ENCODE assay signal across 9 cellular contexts in the genomic region with DNA sequence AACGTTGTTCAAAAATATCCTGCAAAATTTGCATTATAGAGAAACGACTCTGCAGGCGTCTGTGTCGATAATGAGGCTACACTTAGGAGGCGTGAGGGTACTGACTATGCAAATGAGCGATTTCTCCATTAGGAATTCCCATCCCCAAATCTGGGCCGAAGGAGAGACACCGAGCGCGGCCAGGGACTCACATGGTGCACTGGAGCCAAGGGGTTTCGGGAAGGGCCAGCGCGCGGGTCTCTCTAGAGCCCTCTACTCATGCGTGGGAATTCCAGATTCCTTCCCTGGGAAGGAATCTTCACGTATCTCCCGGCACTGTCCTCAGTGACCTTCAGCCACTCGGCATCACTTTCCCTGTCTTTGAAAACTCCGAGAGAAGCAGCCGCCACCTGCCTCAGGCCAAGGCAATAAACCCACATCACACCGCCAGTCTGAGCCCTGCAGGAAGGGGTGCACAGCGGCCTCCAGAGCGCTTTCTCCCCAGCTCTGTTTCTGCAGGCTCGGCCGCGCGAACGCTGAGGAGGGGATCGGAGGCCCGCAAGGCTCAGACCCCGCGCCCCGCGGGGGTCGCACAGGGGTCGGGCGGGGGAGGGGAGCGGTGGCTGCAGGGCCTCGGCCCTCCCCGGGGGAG. TPM values are rescaled to one million over a fixed set of nuclear protein-coding genes. Genes with fewer than 3 reads are reported as not detected.
DNase-seq lines count a peak whose midpoint lies in the region; ATAC-seq, FAIRE-seq and TF ChIP-seq lines count a peak whose summit lies in the region.
"Had no signal": no experiment of that assay in that cellular context is flagged by ENCODE, and none has a peak within 500 bp of the region (broad histone marks: within the 10 kb centered on the region; RNA-seq: fewer than 3 reads in every experiment).

No MANE protein-coding gene starts in this region.

- in situ Hi-C loops in GM12878 (cut with MboI), result no loop called here

- BruUV-seq in GM12878 (replicated peaks; lab: Mats Ljungman, UMichigan), result no TSS peak

- RAD21 ChIA-PET in GM12878 (lab: Charles Lee; ENCODE audit: unreplicated experiment), result interaction anchor here (1.1 to 4.1 kb wide), 6 partner anchors 45 to 228 kb away, joined by 3 to 19 read pairs (median 4); no protein-coding TSS in a partner anchor

- TF ChIP-seq POLR2A in GM12878 (IDR thresholded peaks at IDR 0.05; ENCODE audit: low read depth, low read length), result no peak

- peak overlapping the region; percentile 79 for H3K4me3 ChIP-seq in GM12878

- H3K4me1 ChIP-seq in GM12878 (ENCODE audit: control insufficient read depth, insufficient read depth, low read length), result no peaks in the 10 kb centered on the region

- no peaks in the 10 kb centered on the region for H3K27me3 ChIP-seq in GM12878 (replicated peaks in 1 of 2; ENCODE audit: control insufficient read depth in 2 of 2, insufficient read depth in 2 of 2, low read length in 1 of 2)

- ATAC-seq in GM21786 (IDR thresholded peaks at IDR 0.05; ENCODE audit: unreplicated experiment), result peak; percentile 48
- ATAC-seq in GM12878, result peak; percentile 74

- no peaks in the 10 kb centered on the region for H4K20me1 ChIP-seq in GM12878 (ENCODE audit: control insufficient read depth, insufficient read depth)

- H3K9me3 ChIP-seq in GM12878 (replicated peaks; ENCODE audit: control insufficient read depth, insufficient read depth, low read length), result no peaks in the 10 kb centered on the region

- peak overlapping the region; percentile 27; the same call in 1 of the 2 replicates for H3K9ac ChIP-seq in GM12878 (ENCODE audit: control insufficient read depth, insufficient read depth, low read length)

- POLR2A ChIA-PET in RWPE1 (lab: Yijun Ruan, JAX; ENCODE audit: low non-redundant PET), result interaction anchor here (0.5 kb wide), 1 partner anchor 94 kb away, joined by 6 read pairs; no protein-coding TSS in a partner anchor
- POLR2A ChIA-PET in GM12878 (lab: Charles Lee), result interaction anchor here (0.8 to 1.8 kb wide), 6 partner anchors 11 to 227 kb away, joined by 3 to 6 read pairs (median 3); no protein-coding TSS in a partner anchor

- H3K4me2 ChIP-seq in GM12878 (ENCODE audit: control insufficient read depth, insufficient read depth), result peak overlapping the region; percentile 65

- DNase-seq in GF-D8 (lab: John Stamatoyannopoulos, UW) (peak; percentile 59), RWPE1 (ENCODE audit: low spot score) (peak; percentile 57), GM12878 (ENCODE audit: low read depth, low spot score) (no peak), iPS-NIHi11 (ENCODE audit: low spot score) (peak; percentile 86), T-helper 9 cell (no peak)
- DNase-seq in stimulated activated CD4-positive, alpha-beta T cell treated with anti-CD3 and anti-CD28 coated beads, Interleukin-4, amount 100 ng/mL, for 1 hour, result peak; percentile 67

- TF ChIP-seq CTCF in RWPE1 (conservative IDR thresholded peaks at IDR 0.05; ENCODE audit: low read depth) (no peak), GM12878 (IDR thresholded peaks at IDR 0.05 in 2 of 3, conservative IDR thresholded peaks at IDR 0.05 in 1 of 3; ENCODE audit: control insufficient read depth in 2 of 3, extremely low read depth in 1 of 3, insufficient read depth in 1 of 3, low read depth in 3 of 3, low read length in 3 of 3) (no peak; a peak in 1 of 6 replicates)

- TF ChIP-seq EP300 in Ishikawa (IDR thresholded peaks at IDR 0.05; ENCODE audit: borderline replicate concordance) (no peak), GM12878 (IDR thresholded peaks at IDR 0.05; ENCODE audit: borderline replicate concordance in 1 of 2, control insufficient read depth in 1 of 2, low read depth in 2 of 2, low read length in 2 of 2) (no peak)

- intact Hi-C loops in GM12878 (cut with micrococcal nuclease; ENCODE audit: unreplicated experiment), result loop anchor here (1.0 to 5.0 kb wide), 8 partner anchors 42 to 227 kb away; partner anchors contain the start of genes HAUS6, PLIN2 and RRAGA

- H3K79me2 ChIP-seq in GM12878 (ENCODE audit: control insufficient read depth, insufficient read depth, low read length), result peaks cover 41% of the 10 kb centered on the region

- CTCF ChIA-PET in RWPE1 (lab: Yijun Ruan, JAX), result interaction anchor here (0.6 to 0.7 kb wide), 2 partner anchors 43 to 793 kb away, joined by 3 read pairs; no protein-coding TSS in a partner anchor
- CTCF ChIA-PET in GM12878 (lab: Yijun Ruan, JAX), result interaction anchor here (1.7 kb wide), 1 partner anchor 45 kb away, joined by 4 read pairs; no protein-coding TSS in a partner anchor

- H3K27ac ChIP-seq in RWPE1 (peak overlapping the region; percentile 96), GM12878 (ENCODE audit: control insufficient read depth, insufficient read depth) (peak overlapping the region; percentile 23; the same call in 1 of the 2 replicates)

- H2AFZ ChIP-seq in GM12878 (ENCODE audit: control insufficient read depth, low read depth, low read length), result peak overlapping the region; percentile 73

- SMC1A ChIA-PET in GM12878 (lab: Charles Lee; ENCODE audit: uncharacterized antibody, unreplicated experiment), result no interaction called here

- FAIRE-seq in GM12878 (lab: Jason Lieb, UNC), result peak; percentile 27
- FAIRE-seq: islet of Langerhans had no signal

- 16% methylated on average over 23 of the region's 40 CpGs for WGBS in GM12878 (ENCODE audit: insufficient coverage, insufficient replicate concordance, low lambda C conversion rate, missing lambda C conversion rate)

- H3K36me3 ChIP-seq in GM12878 (ENCODE audit: control insufficient read depth in 2 of 2, insufficient read depth in 2 of 2, low read length in 1 of 2), result no peaks in the 10 kb centered on the region

- no peak for TF ChIP-seq RAD21 in Ishikawa (IDR thresholded peaks at IDR 0.05; ENCODE audit: low read depth)
- TF ChIP-seq RAD21 in GM12878 (IDR thresholded peaks at IDR 0.05; ENCODE audit: insufficient read depth, low read depth, low read length), result no peak

TF ChIP-seq in Ishikawa, 13 proteins besides CTCF, POLR2A, EP300 and RAD21:
- TF ChIP-seq ZBTB7A (IDR thresholded peaks at IDR 0.05; ENCODE audit: low read depth) (peak; percentile 100), TEAD4 (IDR thresholded peaks at IDR 0.05) (0 out of 2 replicates have a peak, but pooled peaks have one; percentile 9), TCF12 (IDR thresholded peaks at IDR 0.05; ENCODE audit: low read depth) (no peak), MAX (IDR thresholded peaks at IDR 0.05) (peak; percentile 41; the same call in 1 of the 2 replicates)

TF ChIP-seq in GM12878, 131 proteins besides CTCF, POLR2A, EP300 and RAD21 (continues in another document):
- TF ChIP-seq NFIC (IDR thresholded peaks at IDR 0.05; ENCODE audit: low read depth, low read length) (no peak), RELB (IDR thresholded peaks at IDR 0.05; ENCODE audit: low read depth) (peak; percentile 50), LARP7 (IDR thresholded peaks at IDR 0.05) (no peak), ZSCAN29 (IDR thresholded peaks at IDR 0.05) (no peak), NR2C2 (IDR thresholded peaks at IDR 0.05; ENCODE audit: borderline replicate concordance, control insufficient read depth, insufficient read length, low read depth) (no peak), BHLHE40 (IDR thresholded peaks at IDR 0.05; ENCODE audit: borderline replicate concordance in 1 of 2, low read depth in 2 of 2, low read length in 1 of 2) (0 out of 4 replicates have a peak, but pooled peaks of 1 of the 2 experiments have one; percentile 4), NFXL1 (IDR thresholded peaks at IDR 0.05; ENCODE audit: borderline replicate concordance) (no peak)
- TF ChIP-seq, protein P1, sequence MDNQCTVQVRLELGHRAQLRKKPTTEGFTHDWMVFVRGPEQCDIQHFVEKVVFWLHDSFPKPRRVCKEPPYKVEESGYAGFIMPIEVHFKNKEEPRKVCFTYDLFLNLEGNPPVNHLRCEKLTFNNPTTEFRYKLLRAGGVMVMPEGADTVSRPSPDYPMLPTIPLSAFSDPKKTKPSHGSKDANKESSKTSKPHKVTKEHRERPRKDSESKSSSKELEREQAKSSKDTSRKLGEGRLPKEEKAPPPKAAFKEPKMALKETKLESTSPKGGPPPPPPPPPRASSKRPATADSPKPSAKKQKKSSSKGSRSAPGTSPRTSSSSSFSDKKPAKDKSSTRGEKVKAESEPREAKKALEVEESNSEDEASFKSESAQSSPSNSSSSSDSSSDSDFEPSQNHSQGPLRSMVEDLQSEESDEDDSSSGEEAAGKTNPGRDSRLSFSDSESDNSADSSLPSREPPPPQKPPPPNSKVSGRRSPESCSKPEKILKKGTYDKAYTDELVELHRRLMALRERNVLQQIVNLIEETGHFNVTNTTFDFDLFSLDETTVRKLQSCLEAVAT (IDR thresholded peaks at IDR 0.05), result 0 out of 2 replicates have a peak, but pooled peaks have one; percentile 22

RNA-seq across cellular contexts. Expression of gene DENND4C, which starts 0.7 kb away (rescaled TPM):
- total RNA-seq in GM12878 (2013; cell fraction: nucleolus; rRNA removed), result 409 and 432 TPM in 2 replicates
- total RNA-seq in GM12878 (2014; rRNA removed), result 38.7 and 46.4 TPM in 2 replicates
- 49.2 and 52.0 TPM in 2 replicates for total RNA-seq in GM12878 (2014; rRNA removed; fragmentation: Illumina TruSeq; extraction: Trizol)
- 26.5 and 27.5 TPM in 2 replicates for total RNA-seq in GM12878 (2021)
- 13.1 TPM for polyA plus RNA-seq in GM12878 (2011; ENCODE audit: low read depth)
- 49.3 and 69.2 TPM in 2 replicates for polyA plus RNA-seq in GM12878 (2011; rRNA removed)
- polyA plus RNA-seq in GM12878 (2011; cell fraction: cytosol; rRNA removed), result 24.1 and 24.2 TPM in 2 replicates
- polyA plus RNA-seq in GM12878 (2011; cell fraction: nucleus; rRNA removed), result 36.0 and 38.9 TPM in 2 replicates
- 14.9 and 25.1 TPM in 2 replicates for polyA plus RNA-seq in GM12878 (2012)
- 28.7 and 34.2 TPM in 2 replicates for polyA plus RNA-seq in GM12878 (2014; fragmentation: Illumina TruSeq; extraction: Trizol)
- polyA plus RNA-seq in GM12878 (2014; fragmentation: Nextera tagmentation; extraction: Ambion mirVana), result 10 to 100 TPM in 1 of 2 experiments, 1 to 10 TPM in 1; 8.2 to 10.1 TPM
- polyA plus RNA-seq in GM12878 (2014; rRNA removed), result 17.5 and 21.8 TPM in 2 replicates
- 10 to 100 TPM; 19.2 to 19.3 TPM for polyA plus RNA-seq in GM12878 (2016; fragmentation: Nextera tagmentation; extraction: Ambion mirVana)
- 81.9 and 108 TPM in 2 replicates for polyA minus RNA-seq in GM12878 (2011; rRNA and poly(A)+ RNA removed)
- 36.1 and 38.8 TPM in 2 replicates for polyA minus RNA-seq in GM12878 (2011; cell fraction: cytosol; rRNA and poly(A)+ RNA removed)
- polyA minus RNA-seq in GM12878 (2011; cell fraction: nucleus; rRNA and poly(A)+ RNA removed), result 88.1 and 107 TPM in 2 replicates

Comparison
In these comparisons a context has a peak if more than half of its experiments do, and no peak if none do; other contexts are left out.
1. DNase-seq: peak in GF-D8 (single experiment), RWPE1 (single experiment), iPS-NIHi11 (single experiment) and stimulated activated CD4-positive, alpha-beta T cell treated with anti-CD3 and anti-CD28 coated beads, Interleukin-4, amount 100 ng/mL, for 1 hour (single experiment); none in GM12878 (single experiment) and T-helper 9 cell (single experiment).